16 cellular contexts compared by ENCODE assay signal in genomic region chr16:50717109-50717893, GRCh38. TPM values are rescaled to one million over a fixed set of nuclear protein-coding genes. Genes with fewer than 3 reads are reported as not detected.
DNase-seq lines count a peak whose midpoint lies in the region; ATAC-seq and TF ChIP-seq lines count a peak whose summit lies in the region.
"Had no signal": no experiment of that assay in that cellular context is flagged by ENCODE, and none has a peak within 500 bp of the region (broad histone marks: within the 10 kb centered on the region; RNA-seq: fewer than 3 reads in every experiment).

No MANE protein-coding gene starts in this region.

- peak overlapping the region; percentile 3 for H3K27ac Mint-ChIP-seq in stimulated activated naive CD8-positive, alpha-beta T cell treated with anti-CD3 and anti-CD28 coated beads, Interleukin-15, Interleukin-2, amounts not matched to agents 100 ng/mL and 50 ng/mL, for 24 hours
- peak overlapping the region; percentile 14 for H3K27ac Mint-ChIP-seq in dendritic cell treated with granulocyte-macrophage colony-stimulating factor and Interleukin-4, amounts not matched to agents 40 ng/mL and 50 ng/mL, for 4 days

- H3K4me3 ChIP-seq in NB4 (ENCODE audit: low read depth, low read length): no peak overlapping the region
- no peak overlapping the region for H3K4me3 ChIP-seq in heart left ventricle

- no peak overlapping the region for H3K4me3 Mint-ChIP-seq in stimulated activated naive CD8-positive, alpha-beta T cell treated with anti-CD3 and anti-CD28 coated beads, Interleukin-15, Interleukin-2, amounts not matched to agents 100 ng/mL and 50 ng/mL, for 24 hours
- peak overlapping the region; percentile 6 for H3K4me3 Mint-ChIP-seq in dendritic cell treated with granulocyte-macrophage colony-stimulating factor and Interleukin-4, amounts not matched to agents 40 ng/mL and 50 ng/mL, for 4 days

- H3K27me3 Mint-ChIP-seq in stimulated activated naive CD8-positive, alpha-beta T cell treated with anti-CD3 and anti-CD28 coated beads, Interleukin-15, Interleukin-2, amounts not matched to agents 100 ng/mL and 50 ng/mL, for 24 hours: no peaks in the 10 kb centered on the region
- no peaks in the 10 kb centered on the region for H3K27me3 Mint-ChIP-seq in dendritic cell treated with granulocyte-macrophage colony-stimulating factor and Interleukin-4, amounts not matched to agents 40 ng/mL and 50 ng/mL, for 4 days

- no peak for TF ChIP-seq CTCF in NB4 (IDR thresholded peaks at IDR 0.05; ENCODE audit: low read depth, low read length)
- TF ChIP-seq CTCF in heart left ventricle (IDR thresholded peaks at IDR 0.05): no peak

- no peaks in the 10 kb centered on the region for H3K9me3 Mint-ChIP-seq in stimulated activated naive CD8-positive, alpha-beta T cell treated with anti-CD3 and anti-CD28 coated beads, Interleukin-15, Interleukin-2, amounts not matched to agents 100 ng/mL and 50 ng/mL, for 24 hours
- no peaks in the 10 kb centered on the region for H3K9me3 Mint-ChIP-seq in dendritic cell treated with granulocyte-macrophage colony-stimulating factor and Interleukin-4, amounts not matched to agents 40 ng/mL and 50 ng/mL, for 4 days

- no peak for TF ChIP-seq POLR2A in NB4 (IDR thresholded peaks at IDR 0.05; ENCODE audit: extremely low read depth, insufficient read length)
- TF ChIP-seq POLR2A in heart left ventricle (IDR thresholded peaks at IDR 0.05): no peak

- H3K27ac ChIP-seq in heart left ventricle: no peak overlapping the region
- H3K27ac ChIP-seq: RWPE1 had no signal

- DNase-seq in stimulated activated naive CD8-positive, alpha-beta T cell treated with anti-CD3 and anti-CD28 coated beads, Interleukin-15, Interleukin-2, amounts not matched to agents 100 U/mL and 50 U/mL, for 24 hours: no peak
- DNase-seq in NB4 (ENCODE audit: low read depth): peak; percentile 66
- no peak for DNase-seq in heart left ventricle
- no peak for DNase-seq in nucleus accumbens (lab: John Stamatoyannopoulos, UW)
- DNase-seq in NCI-H128 (lab: John Stamatoyannopoulos, UW; ENCODE audit: unreplicated experiment): no peak
- DNase-seq: BE2C, H7, Karpas-422, NCI-H2107, NCI-H345, NCI-H526 treated with DMSO at 0.1 percent for 48 hours had no signal

- H3K36me3 ChIP-seq in heart left ventricle: peaks cover 0 to 28% (median 0%) of the 10 kb centered on the region in 9 donors
- H3K36me3 ChIP-seq: BE2C had no signal

- ATAC-seq in stimulated activated naive CD8-positive, alpha-beta T cell treated with anti-CD3 and anti-CD28 coated beads, Interleukin-15, Interleukin-2, amounts not matched to agents 100 U/mL and 50 U/mL, for 24 hours: no peak
- ATAC-seq in heart left ventricle: no peak

- H3K4me1 Mint-ChIP-seq in stimulated activated naive CD8-positive, alpha-beta T cell treated with anti-CD3 and anti-CD28 coated beads, Interleukin-15, Interleukin-2, amounts not matched to agents 100 ng/mL and 50 ng/mL, for 24 hours (ENCODE audit: low read depth): peaks cover 35% of the 10 kb centered on the region
- peaks cover 78% of the 10 kb centered on the region for H3K4me1 Mint-ChIP-seq in dendritic cell treated with granulocyte-macrophage colony-stimulating factor and Interleukin-4, amounts not matched to agents 40 ng/mL and 50 ng/mL, for 4 days (ENCODE audit: low read depth)

- no peaks in the 10 kb centered on the region for H3K36me3 Mint-ChIP-seq in stimulated activated naive CD8-positive, alpha-beta T cell treated with anti-CD3 and anti-CD28 coated beads, Interleukin-15, Interleukin-2, amounts not matched to agents 100 ng/mL and 50 ng/mL, for 24 hours (ENCODE audit: low read depth)
- H3K36me3 Mint-ChIP-seq in dendritic cell treated with granulocyte-macrophage colony-stimulating factor and Interleukin-4, amounts not matched to agents 40 ng/mL and 50 ng/mL, for 4 days (ENCODE audit: low read depth): peaks cover 99% of the 10 kb centered on the region

- H3K4me1 ChIP-seq in heart left ventricle: peaks cover 0 to 35% (median 0%) of the 10 kb centered on the region in 12 donors

- intact Hi-C loops in dendritic cell treated with granulocyte-macrophage colony-stimulating factor and Interleukin-4, amounts not matched to agents 40 ng/mL and 50 ng/mL, for 4 days (cut with micrococcal nuclease): no loop called here
- intact Hi-C loops in heart left ventricle (cut with DNase I): no loop called here

- 84 to 94% (median 90%) methylated on average over 9 of the region's 9 CpGs for WGBS in heart left ventricle, 4 donors

- no peaks in the 10 kb centered on the region for H3K27me3 ChIP-seq in heart left ventricle
- H3K27me3 ChIP-seq: BE2C had no signal

- H3K9me3 ChIP-seq in heart left ventricle: no peaks in the 10 kb centered on the region
- H3K9me3 ChIP-seq: BE2C had no signal

RNA-seq across cellular contexts. Expression of gene NOD2, which starts 23.9 kb away (rescaled TPM):
- total RNA-seq in heart left ventricle: 1 to 10 TPM in 4 of 9 donors, under 1 TPM in 5; 0.21 to 6.5 (median 0.91) TPM
- polyA plus RNA-seq in heart left ventricle: under 1 TPM; 0.46 to 0.71 TPM
- total RNA-seq: H7, SK-MEL-5 had no signal
- polyA plus RNA-seq: AG04450 had no signal

RNA-seq across cellular contexts. Expression of gene CYLD, which starts 24.6 kb away (rescaled TPM):
- 10 to 100 TPM; 20.2 to 68.8 (median 40.0) TPM for total RNA-seq in heart left ventricle
- 10 to 100 TPM in 1 of 2 donors, 1 to 10 TPM in 1; 7.5 to 34.9 TPM for polyA plus RNA-seq in heart left ventricle

RNA-seq across cellular contexts. Expression of gene SNX20, which starts 36.2 kb away (rescaled TPM):
- total RNA-seq in heart left ventricle: 10 to 100 TPM in 1 of 9 donors, 1 to 10 TPM in 1, under 1 TPM in 7; 0.37 to 11.9 (median 0.67) TPM
- under 1 TPM; 0.27 to 0.54 TPM for polyA plus RNA-seq in heart left ventricle
- total RNA-seq: H7, SK-MEL-5 had no signal
- polyA plus RNA-seq: AG04450 had no signal
